Comparison of ENCODE assay signal across 10 cellular contexts in genomic region chr1:168320805-168321577, GRCh38. TPM values are rescaled to one million over a fixed set of nuclear protein-coding genes. Genes with fewer than 3 reads are reported as not detected.
DNase-seq lines count a peak whose midpoint lies in the region; ATAC-seq, FAIRE-seq and TF ChIP-seq lines count a peak whose summit lies in the region.
"Had no signal": no experiment of that assay in that cellular context is flagged by ENCODE, and none has a peak within 500 bp of the region (broad histone marks: within the 10 kb centered on the region; RNA-seq: fewer than 3 reads in every experiment).

No MANE protein-coding gene starts in this region.

- no peaks in the 10 kb centered on the region for H3K9me3 ChIP-seq in K562 (replicated peaks; ENCODE audit: control insufficient read depth, insufficient read depth, low read depth, low read length)
- H3K9me3 ChIP-seq in upper lobe of right lung = no peaks in the 10 kb centered on the region

- H3K27me3 ChIP-seq in K562 (ENCODE audit: control insufficient read depth in 2 of 2, insufficient read depth in 2 of 2, low read length in 2 of 2) (no peaks in the 10 kb centered on the region), upper lobe of right lung (no peaks in the 10 kb centered on the region)

- H3K27ac ChIP-seq in K562 (ENCODE audit: extremely low read depth, low read depth, low read length) (no peak overlapping the region), upper lobe of right lung (peak overlapping the region; percentile 37)

- FAIRE-seq in K562 (lab: Jason Lieb, UNC) = peak; percentile 95
- FAIRE-seq: colon, D721Med had no signal

- no peak for TF ChIP-seq POLR2A in K562 (conservative IDR thresholded peaks at IDR 0.05)

- H3K9ac ChIP-seq in K562 (ENCODE audit: insufficient read depth in 1 of 2, low read depth in 2 of 2, low read length in 2 of 2) = no peak overlapping the region

- H2AFZ ChIP-seq in K562 (ENCODE audit: low read depth, low read length) = no peak overlapping the region

- intact Hi-C loops in Right ventricle myocardium inferior (cut with DNase I) = loop anchor here (5.0 kb wide), 1 partner anchor 229 kb away; no protein-coding TSS in a partner anchor
- intact Hi-C loops in cardiac septum (cut with DNase I) = no loop called here
- intact Hi-C loops in K562 (cut with micrococcal nuclease) = loop anchor here (1.0 kb wide), 1 partner anchor 142 kb away; no protein-coding TSS in a partner anchor
- intact Hi-C loops in upper lobe of right lung (cut with DNase I) = no loop called here

- no peak overlapping the region for H3K4me2 ChIP-seq in K562 (ENCODE audit: insufficient read depth, low read length)

- peak; percentile 38; the same call in 1 of the 2 replicates for TF ChIP-seq EP300 in K562 (IDR thresholded peaks at IDR 0.05; ENCODE audit: low read length)

- BruUV-seq in K562 (replicated peaks; lab: Mats Ljungman, UMichigan) = no TSS peak

- H3K36me3 ChIP-seq in K562 (ENCODE audit: control insufficient read depth, insufficient read depth, low read length) (no peaks in the 10 kb centered on the region), upper lobe of right lung (no peaks in the 10 kb centered on the region)

- TF ChIP-seq CTCF in K562 (IDR thresholded peaks at IDR 0.05 in 2 of 3, conservative IDR thresholded peaks at IDR 0.05 in 1 of 3; ENCODE audit: insufficient read depth in 2 of 3, low read depth in 1 of 3, low read length in 3 of 3) (no peak), upper lobe of right lung (IDR thresholded peaks at IDR 0.05) (no peak)

- no peaks in the 10 kb centered on the region for H3K79me2 ChIP-seq in K562 (ENCODE audit: control insufficient read depth, insufficient read depth, low read length)

- no peaks in the 10 kb centered on the region for H3K9me1 ChIP-seq in K562 (ENCODE audit: control insufficient read depth, insufficient read depth, low read length)

- H4K20me1 ChIP-seq in K562 (replicated peaks; ENCODE audit: control insufficient read depth, insufficient read depth, low read length) = no peaks in the 10 kb centered on the region

- WGBS in K562 (ENCODE audit: insufficient coverage, low coverage, missing lambda C conversion rate) = 15% methylated on average over 5 of the region's 5 CpGs

- no peak for DNase-seq in Right ventricle myocardium inferior (ENCODE audit: missing footprints)
- DNase-seq in cardiac septum (ENCODE audit: low spot score) = no peak
- DNase-seq in K562 (ENCODE audit: extremely low read depth in 1 of 4, low spot score in 3 of 4) = peak; percentile 67 to 82 (median 72)
- peak; percentile 68 for DNase-seq in kidney glomerular epithelial cell (lab: John Stamatoyannopoulos, UW)
- no peak for DNase-seq in upper lobe of right lung
- DNase-seq in NCI-H2227 (lab: John Stamatoyannopoulos, UW; ENCODE audit: unreplicated experiment) = no peak
- no peak for DNase-seq in HEK293T (ENCODE audit: extremely low spot score)

- peak; percentile 85 for ATAC-seq in Right ventricle myocardium inferior
- ATAC-seq in K562 = peak; percentile 93
- ATAC-seq in upper lobe of right lung = peak; percentile 56
- ATAC-seq in GM18870 (IDR thresholded peaks at IDR 0.05; ENCODE audit: unreplicated experiment) = no peak

- TF ChIP-seq RAD21 in K562 (CRISPR knock-in tag; conservative IDR thresholded peaks at IDR 0.05 in 1 of 2, IDR thresholded peaks at IDR 0.05 in 1 of 2) = no peak

- H3K4me1 ChIP-seq in K562 (replicated peaks in 1 of 2; ENCODE audit: control insufficient read depth in 2 of 2, insufficient read depth in 2 of 2, low read length in 2 of 2) (peaks cover 0 to 9% of the 10 kb centered on the region in 2 experiments; a peak in 3 of 5 replicates), upper lobe of right lung (no peaks in the 10 kb centered on the region)

- POLR2A ChIA-PET in K562 (lab: Yijun Ruan, JAX) (interaction anchor here (1.0 to 1.2 kb wide), 2 partner anchors 9 to 31 kb away, joined by 3 read pairs; no protein-coding TSS in a partner anchor), HEK293T (lab: Yijun Ruan, JAX) (interaction anchor here (0.6 kb wide), 1 partner anchor 95 kb away, joined by 3 read pairs; no protein-coding TSS in a partner anchor)

- CTCF ChIA-PET in K562 (lab: Yijun Ruan, JAX; ENCODE audit: low intra/inter-chr PET ratio) = interaction anchor here (0.7 to 1.6 kb wide), 2 partner anchors 85 to 236 kb away, joined by 4 to 7 read pairs; no protein-coding TSS in a partner anchor
- CTCF ChIA-PET in HEK293T (lab: Yijun Ruan, JAX) = interaction anchor here (0.6 to 1.0 kb wide), 2 partner anchors 73 to 86 kb away, joined by 3 to 5 read pairs; no protein-coding TSS in a partner anchor

- in situ Hi-C loops in K562 (cut with MboI) = no loop called here

- no peak overlapping the region for H3K4me3 ChIP-seq in K562
- H3K4me3 ChIP-seq in upper lobe of right lung = no peak overlapping the region

TF ChIP-seq in K562, 482 proteins besides CTCF, POLR2A, EP300 and RAD21 (continues in another document):
- peak; percentile 53; the same call in 1 of the 2 replicates for TF ChIP-seq ARID3A (IDR thresholded peaks at IDR 0.05; ENCODE audit: borderline replicate concordance, low read depth, low read length)

TF ChIP-seq in HEK293T, 16 proteins besides CTCF, POLR2A, EP300 and RAD21:
- TF ChIP-seq L3MBTL2 (conservative IDR thresholded peaks at IDR 0.05) = no peak

RNA-seq across cellular contexts. Expression of gene TBX19, which starts 40.3 kb away (rescaled TPM):
- 0.43 TPM for total RNA-seq in Right ventricle myocardium inferior
- total RNA-seq in cardiac septum = 0.48 TPM
- total RNA-seq in K562 (2011; cell fraction: chromatin; rRNA removed; ENCODE audit: low replicate concordance) = 4.0 and 5.3 TPM in 2 replicates
- 2.7 and 3.4 TPM in 2 replicates for total RNA-seq in K562 (2011; cell fraction: nucleolus; rRNA removed)
- total RNA-seq in K562 (2011; cell fraction: nucleoplasm; rRNA removed) = 4.6 and 8.7 TPM in 2 replicates
- 0.32 and 0.98 TPM in 2 replicates for total RNA-seq in K562 (2014; rRNA removed)
- total RNA-seq in K562 (2014; rRNA removed; fragmentation: Illumina TruSeq; extraction: Trizol) = 0.95 and 1.1 TPM in 2 replicates
- 0.94 and 1.3 TPM in 2 replicates for total RNA-seq in K562 (2015; rRNA removed; fragmentation: Illumina TruSeq; extraction: Trizol)
- total RNA-seq in K562 (2021) = 1.8 and 2.1 TPM in 2 replicates
- polyA plus RNA-seq in K562 (2011; rRNA removed) = 3.1 and 3.4 TPM in 2 replicates
- 1.9 and 3.3 TPM in 2 replicates for polyA plus RNA-seq in K562 (2011; cell fraction: cytosol; rRNA removed)
- 4.1 and 5.3 TPM in 2 replicates for polyA plus RNA-seq in K562 (2011; cell fraction: nucleus; rRNA removed)
- polyA plus RNA-seq in K562 (2012) = 1.9 and 3.5 TPM in 2 replicates
- 1.9 TPM in 2 replicates for polyA plus RNA-seq in K562 (2014; fragmentation: Illumina TruSeq; extraction: Trizol)
- under 1 TPM; 0.42 to 0.52 TPM for polyA plus RNA-seq in K562 (2014; fragmentation: Nextera tagmentation; extraction: Ambion mirVana)
- 2.4 and 2.8 TPM in 2 replicates for polyA plus RNA-seq in K562 (2014; rRNA removed)
- 1.5 and 1.8 TPM in 2 replicates for polyA minus RNA-seq in K562 (2011; rRNA and poly(A)+ RNA removed)
- polyA minus RNA-seq in K562 (2011; cell fraction: cytosol; rRNA and poly(A)+ RNA removed) = 0.76 TPM in 1 of 2 replicates, not detected in the other
- polyA minus RNA-seq in K562 (2011; cell fraction: nucleus; rRNA and poly(A)+ RNA removed) = 1.6 and 1.9 TPM in 2 replicates
- total RNA-seq in upper lobe of right lung = 3.5 TPM

Comparison
In these comparisons a context has a peak if more than half of its experiments do, and no peak if none do; other contexts are left out.
1. intact Hi-C loops: an anchor here in Right ventricle myocardium inferior (5.0 kb wide) and K562 (1.0 kb wide); none called in cardiac septum and upper lobe of right lung.
2. DNase-seq: peak in K562 (4 of 4) and kidney glomerular epithelial cell (single experiment); none in Right ventricle myocardium inferior (single experiment), cardiac septum (single experiment), upper lobe of right lung (single experiment), NCI-H2227 (single experiment) and HEK293T (single experiment).